2 cellular contexts compared by ENCODE assay signal in the genomic region with DNA sequence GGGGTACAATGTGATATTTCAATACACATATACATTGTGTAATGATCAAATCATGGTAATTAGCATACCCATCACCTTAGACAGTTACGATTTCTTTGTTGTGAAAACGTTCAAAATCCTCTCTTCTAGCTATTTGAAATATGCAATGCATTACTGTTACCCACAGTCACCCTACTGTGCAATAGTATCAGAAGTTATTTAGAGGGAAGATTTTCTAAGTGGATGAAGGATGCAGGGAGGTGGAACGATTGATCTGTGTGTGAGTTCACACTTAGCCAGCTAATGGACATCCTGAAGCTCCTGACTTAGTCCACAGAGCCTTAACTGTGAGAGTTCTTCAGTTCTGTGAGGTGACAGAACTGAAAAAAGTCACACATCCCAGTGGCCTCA.
TF ChIP-seq lines count a peak whose summit lies in the region.

No MANE protein-coding gene starts in this region.

TF ChIP-seq in A549, 52 proteins besides CTCF, POLR2A, EP300 and RAD21 (continued from another document):
- no peak for TF ChIP-seq FOXS1 (CRISPR knock-in tag; IDR thresholded peaks at IDR 0.05)
- TF ChIP-seq ZSCAN20 (CRISPR knock-in tag; IDR thresholded peaks at IDR 0.05), result no peak
- TF ChIP-seq, protein P1, sequence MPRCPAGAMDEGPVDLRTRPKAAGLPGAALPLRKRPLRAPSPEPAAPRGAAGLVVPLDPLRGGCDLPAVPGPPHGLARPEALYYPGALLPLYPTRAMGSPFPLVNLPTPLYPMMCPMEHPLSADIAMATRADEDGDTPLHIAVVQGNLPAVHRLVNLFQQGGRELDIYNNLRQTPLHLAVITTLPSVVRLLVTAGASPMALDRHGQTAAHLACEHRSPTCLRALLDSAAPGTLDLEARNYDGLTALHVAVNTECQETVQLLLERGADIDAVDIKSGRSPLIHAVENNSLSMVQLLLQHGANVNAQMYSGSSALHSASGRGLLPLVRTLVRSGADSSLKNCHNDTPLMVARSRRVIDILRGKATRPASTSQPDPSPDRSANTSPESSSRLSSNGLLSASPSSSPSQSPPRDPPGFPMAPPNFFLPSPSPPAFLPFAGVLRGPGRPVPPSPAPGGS (IDR thresholded peaks at IDR 0.05), result no peak
- no peak for TF ChIP-seq RCOR1 (IDR thresholded peaks at IDR 0.05; ENCODE audit: low read depth, low read length)
- no peak for TF ChIP-seq HOXA7 (CRISPR knock-in tag; IDR thresholded peaks at IDR 0.05)
- no peak for TF ChIP-seq CBX8 (IDR thresholded peaks at IDR 0.05)
- TF ChIP-seq TP53 (CRISPR knock-in tag; IDR thresholded peaks at IDR 0.05), result no peak
- TF ChIP-seq SMC3 (IDR thresholded peaks at IDR 0.05), result no peak
- TF ChIP-seq RARB (CRISPR knock-in tag; IDR thresholded peaks at IDR 0.05), result no peak
- TF ChIP-seq CHD2 (IDR thresholded peaks at IDR 0.05; ENCODE audit: low read length, partially characterized antibody), result no peak
- no peak for TF ChIP-seq NR3C1 (IDR thresholded peaks at IDR 0.05)
- TF ChIP-seq KDM5A (IDR thresholded peaks at IDR 0.05), result no peak
- no peak for TF ChIP-seq HEYL (CRISPR knock-in tag; IDR thresholded peaks at IDR 0.05)
- TF ChIP-seq, protein P2, sequence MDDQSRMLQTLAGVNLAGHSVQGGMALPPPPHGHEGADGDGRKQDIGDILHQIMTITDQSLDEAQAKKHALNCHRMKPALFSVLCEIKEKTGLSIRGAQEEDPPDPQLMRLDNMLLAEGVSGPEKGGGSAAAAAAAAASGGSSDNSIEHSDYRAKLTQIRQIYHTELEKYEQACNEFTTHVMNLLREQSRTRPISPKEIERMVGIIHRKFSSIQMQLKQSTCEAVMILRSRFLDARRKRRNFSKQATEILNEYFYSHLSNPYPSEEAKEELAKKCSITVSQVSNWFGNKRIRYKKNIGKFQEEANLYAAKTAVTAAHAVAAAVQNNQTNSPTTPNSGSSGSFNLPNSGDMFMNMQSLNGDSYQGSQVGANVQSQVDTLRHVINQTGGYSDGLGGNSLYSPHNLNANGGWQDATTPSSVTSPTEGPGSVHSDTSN (IDR thresholded peaks at IDR 0.05), result no peak
TF ChIP-seq in A549: peak in this region for 0.

TF ChIP-seq in K562, 482 proteins besides CTCF, POLR2A, EP300 and RAD21 (continued from another document):
- TF ChIP-seq, protein P3, sequence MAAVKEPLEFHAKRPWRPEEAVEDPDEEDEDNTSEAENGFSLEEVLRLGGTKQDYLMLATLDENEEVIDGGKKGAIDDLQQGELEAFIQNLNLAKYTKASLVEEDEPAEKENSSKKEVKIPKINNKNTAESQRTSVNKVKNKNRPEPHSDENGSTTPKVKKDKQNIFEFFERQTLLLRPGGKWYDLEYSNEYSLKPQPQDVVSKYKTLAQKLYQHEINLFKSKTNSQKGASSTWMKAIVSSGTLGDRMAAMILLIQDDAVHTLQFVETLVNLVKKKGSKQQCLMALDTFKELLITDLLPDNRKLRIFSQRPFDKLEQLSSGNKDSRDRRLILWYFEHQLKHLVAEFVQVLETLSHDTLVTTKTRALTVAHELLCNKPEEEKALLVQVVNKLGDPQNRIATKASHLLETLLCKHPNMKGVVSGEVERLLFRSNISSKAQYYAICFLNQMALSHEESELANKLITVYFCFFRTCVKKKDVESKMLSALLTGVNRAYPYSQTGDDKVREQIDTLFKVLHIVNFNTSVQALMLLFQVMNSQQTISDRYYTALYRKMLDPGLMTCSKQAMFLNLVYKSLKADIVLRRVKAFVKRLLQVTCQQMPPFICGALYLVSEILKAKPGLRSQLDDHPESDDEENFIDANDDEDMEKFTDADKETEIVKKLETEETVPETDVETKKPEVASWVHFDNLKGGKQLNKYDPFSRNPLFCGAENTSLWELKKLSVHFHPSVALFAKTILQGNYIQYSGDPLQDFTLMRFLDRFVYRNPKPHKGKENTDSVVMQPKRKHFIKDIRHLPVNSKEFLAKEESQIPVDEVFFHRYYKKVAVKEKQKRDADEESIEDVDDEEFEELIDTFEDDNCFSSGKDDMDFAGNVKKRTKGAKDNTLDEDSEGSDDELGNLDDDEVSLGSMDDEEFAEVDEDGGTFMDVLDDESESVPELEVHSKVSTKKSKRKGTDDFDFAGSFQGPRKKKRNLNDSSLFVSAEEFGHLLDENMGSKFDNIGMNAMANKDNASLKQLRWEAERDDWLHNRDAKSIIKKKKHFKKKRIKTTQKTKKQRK (IDR thresholded peaks at IDR 0.05; ENCODE audit: borderline replicate concordance, low read depth, low read length), result no peak
- TF ChIP-seq, protein P4, sequence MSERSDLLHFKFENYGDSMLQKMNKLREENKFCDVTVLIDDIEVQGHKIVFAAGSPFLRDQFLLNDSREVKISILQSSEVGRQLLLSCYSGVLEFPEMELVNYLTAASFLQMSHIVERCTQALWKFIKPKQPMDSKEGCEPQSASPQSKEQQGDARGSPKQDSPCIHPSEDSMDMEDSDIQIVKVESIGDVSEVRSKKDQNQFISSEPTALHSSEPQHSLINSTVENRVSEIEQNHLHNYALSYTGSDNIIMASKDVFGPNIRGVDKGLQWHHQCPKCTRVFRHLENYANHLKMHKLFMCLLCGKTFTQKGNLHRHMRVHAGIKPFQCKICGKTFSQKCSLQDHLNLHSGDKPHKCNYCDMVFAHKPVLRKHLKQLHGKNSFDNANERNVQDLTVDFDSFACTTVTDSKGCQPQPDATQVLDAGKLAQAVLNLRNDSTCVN (CRISPR knock-in tag; IDR thresholded peaks at IDR 0.05), result no peak
- TF ChIP-seq, protein P5, sequence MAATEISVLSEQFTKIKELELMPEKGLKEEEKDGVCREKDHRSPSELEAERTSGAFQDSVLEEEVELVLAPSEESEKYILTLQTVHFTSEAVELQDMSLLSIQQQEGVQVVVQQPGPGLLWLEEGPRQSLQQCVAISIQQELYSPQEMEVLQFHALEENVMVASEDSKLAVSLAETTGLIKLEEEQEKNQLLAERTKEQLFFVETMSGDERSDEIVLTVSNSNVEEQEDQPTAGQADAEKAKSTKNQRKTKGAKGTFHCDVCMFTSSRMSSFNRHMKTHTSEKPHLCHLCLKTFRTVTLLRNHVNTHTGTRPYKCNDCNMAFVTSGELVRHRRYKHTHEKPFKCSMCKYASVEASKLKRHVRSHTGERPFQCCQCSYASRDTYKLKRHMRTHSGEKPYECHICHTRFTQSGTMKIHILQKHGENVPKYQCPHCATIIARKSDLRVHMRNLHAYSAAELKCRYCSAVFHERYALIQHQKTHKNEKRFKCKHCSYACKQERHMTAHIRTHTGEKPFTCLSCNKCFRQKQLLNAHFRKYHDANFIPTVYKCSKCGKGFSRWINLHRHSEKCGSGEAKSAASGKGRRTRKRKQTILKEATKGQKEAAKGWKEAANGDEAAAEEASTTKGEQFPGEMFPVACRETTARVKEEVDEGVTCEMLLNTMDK (IDR thresholded peaks at IDR 0.05; ENCODE audit: borderline replicate concordance, insufficient read depth, low read depth, low read length, poor library complexity, severe bottlenecking), result no peak
- TF ChIP-seq, protein P6, sequence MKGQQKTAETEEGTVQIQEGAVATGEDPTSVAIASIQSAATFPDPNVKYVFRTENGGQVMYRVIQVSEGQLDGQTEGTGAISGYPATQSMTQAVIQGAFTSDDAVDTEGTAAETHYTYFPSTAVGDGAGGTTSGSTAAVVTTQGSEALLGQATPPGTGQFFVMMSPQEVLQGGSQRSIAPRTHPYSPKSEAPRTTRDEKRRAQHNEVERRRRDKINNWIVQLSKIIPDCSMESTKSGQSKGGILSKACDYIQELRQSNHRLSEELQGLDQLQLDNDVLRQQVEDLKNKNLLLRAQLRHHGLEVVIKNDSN (CRISPR knock-in tag; IDR thresholded peaks at IDR 0.05), result no peak
- TF ChIP-seq KLF6 (CRISPR knock-in tag; IDR thresholded peaks at IDR 0.05; ENCODE audit: borderline replicate concordance) (no peak), DIDO1 (tag; IDR thresholded peaks at IDR 0.05; ENCODE audit: low read depth) (no peak), TCF3 (CRISPR knock-in tag; IDR thresholded peaks at IDR 0.05) (0 out of 2 replicates have a peak, but pooled peaks have one; percentile 1), GATAD2B (IDR thresholded peaks at IDR 0.05; ENCODE audit: borderline replicate concordance) (0 out of 2 replicates have a peak, but pooled peaks have one; percentile 17), ZBTB1 (CRISPR knock-in tag; IDR thresholded peaks at IDR 0.05; ENCODE audit: borderline replicate concordance, low read depth) (no peak), HDAC6 (IDR thresholded peaks at IDR 0.05; ENCODE audit: low read depth, low read length) (no peak), ZC3H8 (IDR thresholded peaks at IDR 0.05) (no peak), CEBPG (CRISPR knock-in tag; IDR thresholded peaks at IDR 0.05) (no peak), CEBPG (tag; conservative IDR thresholded peaks at IDR 0.05 in 1 of 2, IDR thresholded peaks at IDR 0.05 in 1 of 2) (0 out of 4 replicates have a peak, but pooled peaks of 1 of the 2 experiments have one; percentile 3), FOXJ2 (tag; IDR thresholded peaks at IDR 0.05) (no peak)
